ENCODE assay signal across 19 cellular contexts in the genomic region with DNA sequence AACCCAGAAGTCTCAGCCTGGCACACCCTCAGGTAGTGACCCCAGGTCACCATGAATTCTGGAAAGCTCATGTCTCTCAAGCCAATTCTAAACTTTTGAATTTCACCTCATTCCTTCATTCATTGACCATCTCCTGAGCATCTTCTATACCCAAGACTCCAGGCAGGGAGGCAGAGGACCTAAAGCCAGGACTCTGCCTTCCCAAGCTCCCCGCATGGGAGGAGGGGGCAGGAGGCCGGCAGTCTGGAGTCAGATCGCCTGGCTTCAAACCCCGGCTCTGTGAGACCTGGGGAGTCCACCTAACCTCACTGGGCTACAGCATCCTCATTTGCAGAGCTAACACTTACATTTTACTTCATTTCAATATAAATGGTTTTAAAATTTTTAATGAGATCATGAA. TPM values are rescaled to one million over a fixed set of nuclear protein-coding genes. Genes with fewer than 3 reads are reported as not detected.
A peak's percentile ranks its signal among the peaks of the same experiment; 100 is the strongest.
DNase-seq lines count a peak whose midpoint lies in the region; ATAC-seq, FAIRE-seq and TF ChIP-seq lines count a peak whose summit lies in the region.
"Had no signal": no experiment of that assay in that cellular context is flagged by ENCODE, and none has a peak within 500 bp of the region (broad histone marks: within the 10 kb centered on the region; RNA-seq: fewer than 3 reads in every experiment).

No MANE protein-coding gene starts in this region.

- TF ChIP-seq EP300 in sigmoid colon (IDR thresholded peaks at IDR 0.05): no peak

- no peaks in the 10 kb centered on the region for H3K27me3 ChIP-seq in sigmoid colon
- H3K27me3 ChIP-seq: BLaER1 treated with 17β-estradiol and CSF1 and Interleukin-3, amounts not matched to agents 10 nM and 100 nM had no signal

- POLR2A ChIA-PET in activated B cell treated with CpG ODN at 0.5 μM for 24 hours (lab: Charles Lee): no interaction called here

- intact Hi-C loops in CD14-positive monocyte (cut with micrococcal nuclease): loop anchor here in 1 of 2 donors (10.0 kb wide), 1 partner anchor 217 kb away; no protein-coding TSS in a partner anchor
- intact Hi-C loops in activated B cell treated with CpG ODN at 0.5 μM for 24 hours (cut with micrococcal nuclease): no loop called here
- intact Hi-C loops in kidney (cut with DNase I): loop anchor here (10.0 kb wide), 1 partner anchor 57 kb away; no protein-coding TSS in a partner anchor
- intact Hi-C loops in sigmoid colon (cut with DNase I): no loop called here
- intact Hi-C loops in activated T-helper 2 cell treated with anti-CD3 and anti-CD28 coated beads, Interferon-gamma antibody, Interleukin-2, Interleukin-4, amounts not matched to agents 10 μg/mL and 5 μg/mL and 100 μg/mL, durations not matched to agents 14 hours and 24 hours and 36 hours (cut with micrococcal nuclease): no loop called here

- H3K9me3 ChIP-seq in kidney (ENCODE audit: control insufficient read depth in 1 of 2, low read length in 2 of 2) (no peaks in the 10 kb centered on the region), sigmoid colon (no peaks in the 10 kb centered on the region)
- H3K9me3 ChIP-seq: A549; BLaER1 treated with 17β-estradiol and CSF1 and Interleukin-3, amounts not matched to agents 10 nM and 100 nM had no signal

- WGBS in sigmoid colon, 2 donors: 96 to 97% methylated on average over 4 of the region's 4 CpGs

- H3K27ac Mint-ChIP-seq in CD14-positive monocyte (no peak overlapping the region), activated B cell treated with CpG ODN at 0.5 μM for 24 hours (no peak overlapping the region)
- no peak overlapping the region for H3K27ac Mint-ChIP-seq in activated T-helper 2 cell treated with anti-CD3 and anti-CD28 coated beads, Interferon-gamma antibody, Interleukin-2, Interleukin-4, amounts not matched to agents 10 μg/mL and 5 μg/mL and 100 μg/mL, durations not matched to agents 14 hours and 24 hours and 36 hours
- H3K27ac Mint-ChIP-seq: CD4-positive, alpha-beta memory T cell had no signal

- peaks cover 9 to 18% of the 10 kb centered on the region in 2 donors for H3K4me1 ChIP-seq in kidney (ENCODE audit: control insufficient read depth in 1 of 2, insufficient read depth in 1 of 2, low read depth in 1 of 2, low read length in 2 of 2)
- peaks cover 0 to 22% (median 14%) of the 10 kb centered on the region in 4 donors for H3K4me1 ChIP-seq in sigmoid colon

- FAIRE-seq in kidney (lab: Jason Lieb, UNC): no peak
- FAIRE-seq: A549, GM18507, H54 had no signal

- H3K9ac ChIP-seq in kidney (ENCODE audit: low read length in 2 of 2): no peak overlapping the region
- H3K9ac ChIP-seq: BLaER1 treated with 17β-estradiol and CSF1 and Interleukin-3, amounts not matched to agents 10 nM and 100 nM had no signal

- TF ChIP-seq CTCF in CD14-positive monocyte (IDR thresholded peaks at IDR 0.05) (no peak), activated B cell treated with CpG ODN at 0.5 μM for 24 hours (IDR thresholded peaks at IDR 0.05) (no peak), kidney (IDR thresholded peaks at IDR 0.05; ENCODE audit: borderline replicate concordance, extremely low read depth, insufficient read depth) (no peak), sigmoid colon (IDR thresholded peaks at IDR 0.05) (no peak)

- H3K4me3 ChIP-seq in kidney (ENCODE audit: low read length in 2 of 2) (no peak overlapping the region), sigmoid colon (no peak overlapping the region)
- H3K4me3 ChIP-seq: A549; BLaER1 treated with 17β-estradiol and CSF1 and Interleukin-3, amounts not matched to agents 10 nM and 100 nM had no signal

- DNase-seq in CD14-positive monocyte (ENCODE audit: low spot score) (peak; percentile 4), activated B cell treated with CpG ODN at 0.5 μM for 24 hours (peak; percentile 5), kidney (peak; percentile 45), sigmoid colon (peak; percentile 18)
- DNase-seq in activated T-helper 2 cell treated with anti-CD3 and anti-CD28 coated beads, Interferon-gamma antibody, Interleukin-2, Interleukin-4, amounts not matched to agents 10 μg/mL and 5 μg/mL and 100 μg/mL, durations not matched to agents 14 hours and 24 hours and 36 hours (ENCODE audit: low spot score): no peak
- DNase-seq in activated CD4-positive, alpha-beta T cell treated with anti-CD3 and anti-CD28 coated beads, Interleukin-2, amount 50 U/mL, for 1 hour: no peak
- DNase-seq: AML-193; CD4-positive, alpha-beta memory T cell; Karpas-422; NCI-H1092; NCI-H2171; NCI-H226; NCI-H510A had no signal

- ATAC-seq in activated B cell treated with CpG ODN at 0.5 μM for 24 hours (ENCODE audit: low read depth) (no peak), HG02759 (IDR thresholded peaks at IDR 0.05; ENCODE audit: unreplicated experiment) (no peak)
- ATAC-seq: A549, Right ventricle myocardium inferior had no signal

- H3K36me3 Mint-ChIP-seq in CD14-positive monocyte (peaks cover 0 to 3% of the 10 kb centered on the region in 2 donors), activated B cell treated with CpG ODN at 0.5 μM for 24 hours (ENCODE audit: low read depth) (no peaks in the 10 kb centered on the region)
- H3K36me3 Mint-ChIP-seq in activated T-helper 2 cell treated with anti-CD3 and anti-CD28 coated beads, Interferon-gamma antibody, Interleukin-2, Interleukin-4, amounts not matched to agents 10 μg/mL and 5 μg/mL and 100 μg/mL, durations not matched to agents 14 hours and 24 hours and 36 hours (ENCODE audit: low read depth): no peaks in the 10 kb centered on the region
- H3K36me3 Mint-ChIP-seq: CD4-positive, alpha-beta memory T cell had no signal

- H3K4me1 Mint-ChIP-seq in CD14-positive monocyte (peaks cover 16% of the 10 kb centered on the region), activated B cell treated with CpG ODN at 0.5 μM for 24 hours (peaks cover 6% of the 10 kb centered on the region)
- H3K4me1 Mint-ChIP-seq in activated T-helper 2 cell treated with anti-CD3 and anti-CD28 coated beads, Interferon-gamma antibody, Interleukin-2, Interleukin-4, amounts not matched to agents 10 μg/mL and 5 μg/mL and 100 μg/mL, durations not matched to agents 14 hours and 24 hours and 36 hours (ENCODE audit: low read depth): peaks cover 1% of the 10 kb centered on the region

- peaks cover 0 to 1% (median 0%) of the 10 kb centered on the region in 7 donors for H3K9me3 Mint-ChIP-seq in CD14-positive monocyte
- no peaks in the 10 kb centered on the region for H3K9me3 Mint-ChIP-seq in activated B cell treated with CpG ODN at 0.5 μM for 24 hours
- H3K9me3 Mint-ChIP-seq in activated T-helper 2 cell treated with anti-CD3 and anti-CD28 coated beads, Interferon-gamma antibody, Interleukin-2, Interleukin-4, amounts not matched to agents 10 μg/mL and 5 μg/mL and 100 μg/mL, durations not matched to agents 14 hours and 24 hours and 36 hours: no peaks in the 10 kb centered on the region

- H3K27me3 Mint-ChIP-seq in CD14-positive monocyte (ENCODE audit: low read depth in 3 of 3) (peaks cover 0 to 2% (median 0%) of the 10 kb centered on the region in 3 donors), activated B cell treated with CpG ODN at 0.5 μM for 24 hours (no peaks in the 10 kb centered on the region)
- no peaks in the 10 kb centered on the region for H3K27me3 Mint-ChIP-seq in activated T-helper 2 cell treated with anti-CD3 and anti-CD28 coated beads, Interferon-gamma antibody, Interleukin-2, Interleukin-4, amounts not matched to agents 10 μg/mL and 5 μg/mL and 100 μg/mL, durations not matched to agents 14 hours and 24 hours and 36 hours (ENCODE audit: low read depth)
- H3K27me3 Mint-ChIP-seq: CD4-positive, alpha-beta memory T cell had no signal

- H3K36me3 ChIP-seq in kidney (ENCODE audit: control insufficient read depth in 1 of 2, insufficient read depth in 2 of 2, low read length in 2 of 2) (no peaks in the 10 kb centered on the region), sigmoid colon (no peaks in the 10 kb centered on the region)
- H3K36me3 ChIP-seq: BLaER1 treated with 17β-estradiol and CSF1 and Interleukin-3, amounts not matched to agents 10 nM and 100 nM had no signal

- no peak for TF ChIP-seq POLR2A in sigmoid colon (IDR thresholded peaks at IDR 0.05)

- H3K27ac ChIP-seq in kidney (ENCODE audit: low read depth in 2 of 2, low read length in 2 of 2): no peak overlapping the region
- no peak overlapping the region for H3K27ac ChIP-seq in sigmoid colon
- H3K27ac ChIP-seq: A549; BLaER1 treated with 17β-estradiol and CSF1 and Interleukin-3, amounts not matched to agents 10 nM and 100 nM had no signal

- H3K4me3 Mint-ChIP-seq in CD14-positive monocyte (no peak overlapping the region), activated B cell treated with CpG ODN at 0.5 μM for 24 hours (no peak overlapping the region)
- H3K4me3 Mint-ChIP-seq in activated T-helper 2 cell treated with anti-CD3 and anti-CD28 coated beads, Interferon-gamma antibody, Interleukin-2, Interleukin-4, amounts not matched to agents 10 μg/mL and 5 μg/mL and 100 μg/mL, durations not matched to agents 14 hours and 24 hours and 36 hours (ENCODE audit: low read depth): no peak overlapping the region
- H3K4me3 Mint-ChIP-seq: CD4-positive, alpha-beta memory T cell had no signal

- CTCF ChIA-PET in activated B cell treated with CpG ODN at 0.5 μM for 24 hours (lab: Charles Lee): no interaction called here

RNA-seq across cellular contexts. Expression of a gene that starts 59.0 kb away (rescaled TPM):
- polyA plus RNA-seq in CD14-positive monocyte: 1 to 10 TPM; 1.4 to 1.5 TPM
- total RNA-seq in activated B cell treated with CpG ODN at 0.5 μM for 24 hours: 6.8 and 6.9 TPM in 2 replicates
- total RNA-seq in kidney: 32.6 TPM
- polyA plus RNA-seq in kidney (ENCODE audit: insufficient read depth, low read depth, low replicate concordance): 17.3 TPM
- total RNA-seq in sigmoid colon: 10 to 100 TPM; 13.2 to 29.1 (median 21.5) TPM
- polyA plus RNA-seq in sigmoid colon: 10 to 100 TPM; 16.8 to 19.0 (median 18.3) TPM
- total RNA-seq in activated T-helper 2 cell treated with anti-CD3 and anti-CD28 coated beads, Interferon-gamma antibody, Interleukin-2, Interleukin-4, amounts not matched to agents 10 μg/mL and 5 μg/mL and 100 μg/mL, durations not matched to agents 14 hours and 24 hours and 36 hours: 21.1 and 22.4 TPM in 2 replicates

Comparison
In these comparisons a context has a peak if more than half of its experiments do, and no peak if none do; other contexts are left out.
1. DNase-seq: peak in CD14-positive monocyte (single experiment), activated B cell treated with CpG ODN at 0.5 μM for 24 hours (single experiment), kidney (single experiment) and sigmoid colon (single experiment); none in activated T-helper 2 cell treated with anti-CD3 and anti-CD28 coated beads, Interferon-gamma antibody, Interleukin-2, Interleukin-4, amounts not matched to agents 10 μg/mL and 5 μg/mL and 100 μg/mL, durations not matched to agents 14 hours and 24 hours and 36 hours (single experiment) and activated CD4-positive, alpha-beta T cell treated with anti-CD3 and anti-CD28 coated beads, Interleukin-2, amount 50 U/mL, for 1 hour (single experiment).